Comparison of ENCODE assay signal across 9 cellular contexts in genomic region chr12:56105503-56105902, GRCh38. TPM values are rescaled to one million over a fixed set of nuclear protein-coding genes. Genes with fewer than 3 reads are reported as not detected.
DNase-seq lines count a peak whose midpoint lies in the region; ATAC-seq and TF ChIP-seq lines count a peak whose summit lies in the region.
"Had no signal": no experiment of that assay in that cellular context is flagged by ENCODE, and none has a peak within 500 bp of the region (broad histone marks: within the 10 kb centered on the region; RNA-seq: fewer than 3 reads in every experiment).

No MANE protein-coding gene starts in this region.

- H3K9me2 ChIP-seq in GM23248 (ENCODE audit: insufficient read depth) = no peaks in the 10 kb centered on the region

- TF ChIP-seq CTCF in WERI-Rb-1 (IDR thresholded peaks at IDR 0.05; ENCODE audit: low read depth, low read length) (no peak), gastroesophageal sphincter (IDR thresholded peaks at IDR 0.05) (no peak)

- peak overlapping the region; percentile 90 for H3K9ac ChIP-seq in GM23248
- peak overlapping the region; percentile 97 for H3K9ac ChIP-seq in skeletal muscle satellite cell (ENCODE audit: low read depth, low read length)

- peak overlapping the region; percentile 61; the same call in 1 of the 2 replicates for H3K27ac ChIP-seq in GM23248
- H3K27ac ChIP-seq in WERI-Rb-1 = peak overlapping the region; percentile 93
- H3K27ac ChIP-seq in gastroesophageal sphincter = peak overlapping the region in 3 of 4 donors; percentile 86 to 95 (median 92)

- no peak for TF ChIP-seq POLR2A in gastroesophageal sphincter (IDR thresholded peaks at IDR 0.05)

- DNase-seq in GM23248 (no peak), WERI-Rb-1 (no peak), NCI-H2081 (lab: John Stamatoyannopoulos, UW) (no peak), ureter (ENCODE audit: low spot score) (no peak), AG08395 (ENCODE audit: low spot score) (no peak)
- DNase-seq: activated CD4-positive, alpha-beta T cell treated with anti-CD3 and anti-CD28 coated beads, Interleukin-2, amount 50 U/mL, for 1 hour had no signal

- in situ Hi-C loops in GM23248 (cut with MboI) = no loop called here

- H3F3A ChIP-seq in GM23248 (ENCODE audit: insufficient read depth) = peaks cover 23% of the 10 kb centered on the region

- H3K4me3 ChIP-seq in GM23248 = peak overlapping the region; percentile 90
- peak overlapping the region; percentile 70 for H3K4me3 ChIP-seq in WERI-Rb-1 (ENCODE audit: low read depth, low read length)
- peak overlapping the region; percentile 88 to 92 for H3K4me3 ChIP-seq in gastroesophageal sphincter
- H3K4me3 ChIP-seq in skeletal muscle satellite cell (ENCODE audit: low read length) = peak overlapping the region; percentile 97

- peaks cover 45% of the 10 kb centered on the region for H3K79me2 ChIP-seq in GM23248 (ENCODE audit: insufficient read depth)

- WGBS in GM23248 (ENCODE audit: low coverage in 1 of 2, low lambda C conversion rate in 2 of 2, missing lambda C conversion rate in 2 of 2), 2 experiments = 47 to 51% methylated on average over 3 of the region's 3 CpGs
- WGBS in gastroesophageal sphincter (ENCODE audit: low coverage in 1 of 2), 2 donors = 15 to 34% methylated on average over 3 of the region's 3 CpGs

- H3K9me3 ChIP-seq in GM23248 (ENCODE audit: low read depth) (no peaks in the 10 kb centered on the region), WERI-Rb-1 (ENCODE audit: severe bottlenecking) (no peaks in the 10 kb centered on the region), gastroesophageal sphincter (no peaks in the 10 kb centered on the region), skeletal muscle satellite cell (replicated peaks; ENCODE audit: low read length) (no peaks in the 10 kb centered on the region)

- H3K4me1 ChIP-seq in GM23248 (ENCODE audit: insufficient read depth) (peaks cover 21% of the 10 kb centered on the region), gastroesophageal sphincter (peaks cover 6 to 37% (median 20%) of the 10 kb centered on the region in 3 donors), skeletal muscle satellite cell (ENCODE audit: control insufficient read depth, insufficient read depth, low read length) (peaks cover 21% of the 10 kb centered on the region)

- H3K4me2 ChIP-seq in GM23248 (ENCODE audit: unreplicated experiment) (peak overlapping the region; percentile 99), skeletal muscle satellite cell (ENCODE audit: low read length) (peak overlapping the region; percentile 98)

- no peaks in the 10 kb centered on the region for H4K20me1 ChIP-seq in GM23248 (ENCODE audit: insufficient read depth)

- peak overlapping the region; percentile 94 for H2AFZ ChIP-seq in GM23248

- H3K27me3 ChIP-seq in GM23248 (replicated peaks; ENCODE audit: insufficient read depth) (no peaks in the 10 kb centered on the region), WERI-Rb-1 (ENCODE audit: insufficient read depth, low read depth, severe bottlenecking) (no peaks in the 10 kb centered on the region), gastroesophageal sphincter (no peaks in the 10 kb centered on the region), skeletal muscle satellite cell (ENCODE audit: control insufficient read depth, insufficient read depth, low read length) (no peaks in the 10 kb centered on the region)

- ATAC-seq in gastroesophageal sphincter (no peak), HG02885 (IDR thresholded peaks at IDR 0.05; ENCODE audit: poor library complexity, unreplicated experiment) (no peak)

- no peak for TF ChIP-seq EP300 in gastroesophageal sphincter (IDR thresholded peaks at IDR 0.05)

- H3K36me3 ChIP-seq in GM23248 (ENCODE audit: low read depth) = peaks cover 37% of the 10 kb centered on the region
- peaks cover 58% of the 10 kb centered on the region for H3K36me3 ChIP-seq in WERI-Rb-1
- H3K36me3 ChIP-seq in gastroesophageal sphincter = peaks cover 5 to 41% of the 10 kb centered on the region in 2 donors
- H3K36me3 ChIP-seq in skeletal muscle satellite cell (ENCODE audit: insufficient read depth, low read length) = peaks cover 36% of the 10 kb centered on the region

RNA-seq across cellular contexts. Expression of gene PA2G4, which starts 1.1 kb away (rescaled TPM):
- total RNA-seq in GM23248 (2014; rRNA removed; shearing (Covaris generic)) = 115 and 120 TPM in 2 replicates
- polyA plus RNA-seq in GM23248 (2016; fragmentation: Nextera tagmentation; extraction: Ambion mirVana) = 152 and 157 TPM in 2 replicates
- 100 to 1,000 TPM in 3 of 4 donors, 10 to 100 TPM in 1; 99.4 to 115 (median 110) TPM for total RNA-seq in gastroesophageal sphincter
- 214 and 220 TPM in 2 replicates for total RNA-seq in skeletal muscle satellite cell (2012; rRNA removed)
- total RNA-seq in ureter = 139 TPM

RNA-seq across cellular contexts. Expression of gene RPL41, which starts 10.9 kb away (rescaled TPM):
- total RNA-seq in GM23248 (2014; rRNA removed; shearing (Covaris generic)) = 1,463 and 1,892 TPM in 2 replicates
- polyA plus RNA-seq in GM23248 (2016; fragmentation: Nextera tagmentation; extraction: Ambion mirVana) = 2,480 and 2,545 TPM in 2 replicates
- total RNA-seq in gastroesophageal sphincter (1,000 to 10,000 TPM; 1,487 to 4,346 (median 2,874) TPM), ureter (5,339 TPM)
- 2,116 and 2,859 TPM in 2 replicates for total RNA-seq in skeletal muscle satellite cell (2012; rRNA removed)

RNA-seq across cellular contexts. Expression of gene ZC3H10, which starts 12.6 kb away (rescaled TPM):
- 1.9 and 2.7 TPM in 2 replicates for total RNA-seq in GM23248 (2014; rRNA removed; shearing (Covaris generic))
- 3.0 and 3.3 TPM in 2 replicates for polyA plus RNA-seq in GM23248 (2016; fragmentation: Nextera tagmentation; extraction: Ambion mirVana)
- total RNA-seq in gastroesophageal sphincter (1 to 10 TPM; 5.0 to 7.4 (median 5.8) TPM), ureter (9.8 TPM)
- total RNA-seq in skeletal muscle satellite cell (2012; rRNA removed) = 2.8 and 5.6 TPM in 2 replicates

RNA-seq across cellular contexts. Expression of gene ESYT1, which starts 22.6 kb away (rescaled TPM):
- total RNA-seq in GM23248 (2014; rRNA removed; shearing (Covaris generic)) = 164 and 216 TPM in 2 replicates
- polyA plus RNA-seq in GM23248 (2016; fragmentation: Nextera tagmentation; extraction: Ambion mirVana) = 108 and 115 TPM in 2 replicates
- total RNA-seq in gastroesophageal sphincter (100 to 1,000 TPM; 128 to 234 (median 167) TPM), ureter (131 TPM)
- 186 and 199 TPM in 2 replicates for total RNA-seq in skeletal muscle satellite cell (2012; rRNA removed)

RNA-seq across cellular contexts. Expression of gene ERBB3, which starts 25.5 kb away (rescaled TPM):
- total RNA-seq in GM23248 (2014; rRNA removed; shearing (Covaris generic)) = 3.3 and 3.5 TPM in 2 replicates
- polyA plus RNA-seq in GM23248 (2016; fragmentation: Nextera tagmentation; extraction: Ambion mirVana) = 1.9 and 2.1 TPM in 2 replicates
- total RNA-seq in gastroesophageal sphincter (10 to 100 TPM; 17.3 to 41.1 (median 22.3) TPM), ureter (129 TPM)
- total RNA-seq in skeletal muscle satellite cell (2012; rRNA removed) = 0.66 TPM in 1 of 2 replicates, not detected in the other
